ENCODE assay signal across 10 cellular contexts in the genomic region with DNA sequence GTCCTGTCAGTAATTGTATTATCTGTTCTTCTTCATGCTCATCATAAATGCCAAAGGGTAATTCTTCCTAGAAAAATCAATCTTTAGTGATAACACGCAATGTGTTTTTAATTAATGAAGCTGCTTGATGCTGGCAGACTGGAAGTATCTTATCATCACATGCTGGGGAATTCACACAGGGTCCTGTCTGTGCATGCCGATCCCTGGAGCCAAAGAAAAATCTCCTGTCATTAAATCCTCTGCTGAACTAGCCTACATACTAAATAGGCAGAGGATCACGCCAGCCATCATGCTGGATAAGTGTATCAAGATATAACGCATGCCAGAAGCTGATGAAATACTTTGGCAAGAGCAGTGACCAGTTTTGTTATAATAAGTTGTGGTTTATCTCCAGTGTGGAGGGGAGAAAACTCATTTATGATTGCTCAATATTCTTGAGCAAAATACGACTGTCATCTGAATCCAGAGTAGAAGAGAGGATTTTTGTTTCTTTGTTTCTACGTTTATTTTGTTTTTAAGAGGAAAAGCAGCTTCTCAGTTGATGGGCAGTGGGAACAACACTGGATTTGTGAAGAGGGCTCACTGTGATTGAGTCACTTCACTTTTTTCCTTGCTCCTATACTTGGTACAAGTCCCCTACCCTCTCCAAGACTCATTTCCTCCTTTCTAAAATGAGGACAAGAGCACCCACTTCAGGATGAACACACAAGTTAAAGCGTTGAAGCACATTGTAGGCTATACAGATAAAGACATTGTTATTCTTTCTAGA.
A peak's percentile ranks its signal among the peaks of the same experiment; 100 is the strongest.
DNase-seq lines count a peak whose midpoint lies in the region; ATAC-seq and TF ChIP-seq lines count a peak whose summit lies in the region.
"Had no signal": no experiment of that assay in that cellular context is flagged by ENCODE, and none has a peak within 500 bp of the region (broad histone marks: within the 10 kb centered on the region; RNA-seq: fewer than 3 reads in every experiment).

No MANE protein-coding gene starts in this region.

- no peaks in the 10 kb centered on the region for H3K4me1 Mint-ChIP-seq in T-helper 2 cell treated with Interferon-gamma antibody and Interleukin-4, amounts not matched to agents 5 μg/mL and 100 μg/mL, for 36 hours (ENCODE audit: low read depth)

- CTCF ChIA-PET in OCI-LY7 (lab: Charles Lee; ENCODE audit: unreplicated experiment): interaction anchor here (0.9 kb wide), 1 partner anchor 9 kb away, joined by 3 read pairs; no protein-coding TSS in a partner anchor

- peaks cover 43% of the 10 kb centered on the region for H3K4me1 ChIP-seq in RWPE2 (ENCODE audit: insufficient read depth, poor library complexity, severe bottlenecking)
- H3K4me1 ChIP-seq in sigmoid colon: peaks cover 0 to 15% (median 12%) of the 10 kb centered on the region in 4 donors
- H3K4me1 ChIP-seq in OCI-LY7 (ENCODE audit: insufficient read depth, low read length, poor library complexity, severe bottlenecking): no peaks in the 10 kb centered on the region

- H3K36me3 ChIP-seq in RWPE2 (ENCODE audit: low read depth) (no peaks in the 10 kb centered on the region), sigmoid colon (no peaks in the 10 kb centered on the region), OCI-LY7 (ENCODE audit: insufficient read depth, low read length) (no peaks in the 10 kb centered on the region)

- no peaks in the 10 kb centered on the region for H3K79me2 ChIP-seq in OCI-LY7 (ENCODE audit: insufficient read depth, low read depth, low read length)

- H3K4me3 ChIP-seq in RWPE2 (ENCODE audit: severe bottlenecking): no peak overlapping the region
- H3K4me3 ChIP-seq in fibroblast of the aortic adventitia (ENCODE audit: low read depth, low read length): no peak overlapping the region
- no peak overlapping the region for H3K4me3 ChIP-seq in sigmoid colon
- H3K4me3 ChIP-seq in OCI-LY7 (ENCODE audit: low read depth, low read length, poor library complexity, severe bottlenecking): no peak overlapping the region

- POLR2A ChIA-PET in OCI-LY7 (lab: Charles Lee): interaction anchor here (0.7 to 1.1 kb wide), 2 partner anchors 92 to 253 kb away, joined by 3 read pairs; no protein-coding TSS in a partner anchor

- H3K27ac ChIP-seq in RWPE2 (ENCODE audit: poor library complexity, severe bottlenecking) (peak overlapping the region; percentile 84), sigmoid colon (peak overlapping the region in 3 of 4 donors; percentile 31 to 61 (median 38)), OCI-LY7 (ENCODE audit: low read depth, low read length, poor library complexity, severe bottlenecking) (no peak overlapping the region)

- H3K9me3 ChIP-seq in RWPE2 (ENCODE audit: severe bottlenecking) (no peaks in the 10 kb centered on the region), sigmoid colon (no peaks in the 10 kb centered on the region), OCI-LY7 (ENCODE audit: low read length) (no peaks in the 10 kb centered on the region)

- ATAC-seq in RWPE2 (ENCODE audit: low read depth): peak; percentile 71

- no peaks in the 10 kb centered on the region for H3K9me2 ChIP-seq in OCI-LY7 (ENCODE audit: insufficient read depth, low read length)

- no peak overlapping the region for H3K4me2 ChIP-seq in OCI-LY7 (ENCODE audit: low read length)

- intact Hi-C loops in sigmoid colon (cut with DNase I) (loop anchor here (10.0 kb wide), 1 partner anchor 1008 kb away; a partner anchor contains a TSS), OCI-LY7 (cut with micrococcal nuclease; ENCODE audit: unreplicated experiment) (no loop called here)

- BruUV-seq in OCI-LY7 (replicated peaks; lab: Mats Ljungman, UMichigan): no TSS peak

- no peaks in the 10 kb centered on the region for H3K27me3 Mint-ChIP-seq in T-helper 2 cell treated with Interferon-gamma antibody and Interleukin-4, amounts not matched to agents 5 μg/mL and 100 μg/mL, for 36 hours (ENCODE audit: low read depth)

- H4K20me1 ChIP-seq in OCI-LY7 (ENCODE audit: insufficient read depth, low read length): no peaks in the 10 kb centered on the region

- TF ChIP-seq CTCF in RWPE2 (IDR thresholded peaks at IDR 0.05; ENCODE audit: poor library complexity, severe bottlenecking) (peak; percentile 54), fibroblast of the aortic adventitia (IDR thresholded peaks at IDR 0.05; ENCODE audit: insufficient read depth, low read length) (peak; percentile 34), sigmoid colon (IDR thresholded peaks at IDR 0.05) (no peak), OCI-LY7 (conservative IDR thresholded peaks at IDR 0.05; ENCODE audit: low read length) (no peak)

- TF ChIP-seq EP300 in sigmoid colon (IDR thresholded peaks at IDR 0.05): no peak

- 68 to 73% methylated on average over 7 of the region's 7 CpGs for WGBS in sigmoid colon, 2 donors

- DNase-seq in H4 (ENCODE audit: low spot score) (peak; percentile 99), RWPE2 (ENCODE audit: low spot score) (no peak), fibroblast of the aortic adventitia (ENCODE audit: low read depth) (peak; percentile 100), sigmoid colon (peak; percentile 80), OCI-LY7 (ENCODE audit: low spot score) (no peak), NCI-H524 treated with DMSO at 0.1 percent for 48 hours (lab: John Stamatoyannopoulos, UW) (no peak)
- DNase-seq in activated T-cell treated with anti-CD3 and anti-CD28 coated beads, Interleukin-2, amount 50 U/mL, for 1 hour: no peak
- no peak for DNase-seq in T-helper 2 cell treated with Interferon-gamma antibody and Interleukin-4, amounts not matched to agents 5 μg/mL and 100 μg/mL, for 36 hours (ENCODE audit: low spot score)
- DNase-seq: cerebellar nuclear complex; stimulated activated CD4-positive, alpha-beta T cell treated with anti-CD3 and anti-CD28 coated beads, Interleukin-15, amount 100 ng/mL, for 24 hours had no signal

- no peaks in the 10 kb centered on the region for H3K36me3 Mint-ChIP-seq in T-helper 2 cell treated with Interferon-gamma antibody and Interleukin-4, amounts not matched to agents 5 μg/mL and 100 μg/mL, for 36 hours (ENCODE audit: low read depth)

- H3K9me3 Mint-ChIP-seq in T-helper 2 cell treated with Interferon-gamma antibody and Interleukin-4, amounts not matched to agents 5 μg/mL and 100 μg/mL, for 36 hours: peaks cover 6% of the 10 kb centered on the region

- no peaks in the 10 kb centered on the region for H3K27me3 ChIP-seq in RWPE2 (ENCODE audit: insufficient read depth, poor library complexity, severe bottlenecking)
- H3K27me3 ChIP-seq in sigmoid colon: no peaks in the 10 kb centered on the region

- H3K4me3 Mint-ChIP-seq in T-helper 2 cell treated with Interferon-gamma antibody and Interleukin-4, amounts not matched to agents 5 μg/mL and 100 μg/mL, for 36 hours: no peak overlapping the region

- no peak overlapping the region for H2AFZ ChIP-seq in OCI-LY7 (ENCODE audit: low read length)

- TF ChIP-seq POLR2A in sigmoid colon (IDR thresholded peaks at IDR 0.05): no peak

- H3K27ac Mint-ChIP-seq in T-helper 2 cell treated with Interferon-gamma antibody and Interleukin-4, amounts not matched to agents 5 μg/mL and 100 μg/mL, for 36 hours: no peak overlapping the region

Comparison
In these comparisons a context has a peak if more than half of its experiments do, and no peak if none do; other contexts are left out.
1. DNase-seq: peak in H4 (single experiment), fibroblast of the aortic adventitia (single experiment) and sigmoid colon (single experiment); none in RWPE2 (single experiment), activated T-cell treated with anti-CD3 and anti-CD28 coated beads, Interleukin-2, amount 50 U/mL, for 1 hour (single experiment), OCI-LY7 (single experiment), T-helper 2 cell treated with Interferon-gamma antibody and Interleukin-4, amounts not matched to agents 5 μg/mL and 100 μg/mL, for 36 hours (single experiment) and NCI-H524 treated with DMSO at 0.1 percent for 48 hours (single experiment).
2. CTCF ChIP-seq: peak in RWPE2 (single experiment) and fibroblast of the aortic adventitia (single experiment); none in sigmoid colon (0 of 4) and OCI-LY7 (single experiment).